In the genomic region with DNA sequence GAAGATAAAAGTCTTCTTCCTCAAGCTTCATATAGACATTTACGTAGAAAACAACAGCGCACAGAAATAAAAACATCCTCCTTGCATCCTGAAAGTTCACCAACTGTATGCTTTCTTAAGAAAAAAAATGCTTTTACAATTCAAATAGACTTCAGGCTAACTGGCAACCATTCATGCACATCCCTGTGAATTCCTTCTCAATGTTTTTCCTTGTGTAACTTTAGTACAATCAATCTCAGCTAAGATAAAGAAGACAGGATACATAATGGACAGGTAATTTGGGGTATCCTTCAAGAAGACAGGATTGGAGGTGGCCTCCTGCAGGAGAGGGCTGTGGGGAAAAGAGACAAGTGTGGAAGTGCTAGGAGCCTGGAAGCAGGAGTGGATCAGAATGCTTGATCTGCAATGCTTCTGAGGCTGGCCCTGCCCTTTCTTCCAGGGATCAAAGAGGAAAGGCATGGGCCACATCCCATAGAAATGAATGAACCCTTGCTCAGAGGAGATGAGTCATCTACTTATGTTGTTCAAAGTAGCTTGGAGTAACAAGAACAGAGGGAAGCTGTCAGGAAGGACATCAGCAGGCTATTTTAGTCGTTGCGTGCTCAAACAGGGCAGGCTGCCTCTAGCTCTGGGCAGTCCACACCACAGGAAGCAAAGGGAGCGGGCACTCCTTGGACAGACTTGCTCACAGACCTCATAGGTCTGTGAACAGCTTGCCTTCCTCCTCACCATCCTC, we compare ENCODE assay signal across 9 cellular contexts.
DNase-seq lines count a peak whose midpoint lies in the region; ATAC-seq, FAIRE-seq and TF ChIP-seq lines count a peak whose summit lies in the region.
"Had no signal": no experiment of that assay in that cellular context is flagged by ENCODE, and none has a peak within 500 bp of the region (broad histone marks: within the 10 kb centered on the region; RNA-seq: fewer than 3 reads in every experiment).

No MANE protein-coding gene starts in this region.

- H3K4me3 ChIP-seq in suprapubic skin = no peak overlapping the region

- H3K27ac ChIP-seq in suprapubic skin = no peak overlapping the region
- H3K27ac ChIP-seq: VCaP had no signal

- ATAC-seq in Right ventricle myocardium superior (ENCODE audit: poor library complexity) = peak; percentile 91
- no peak for ATAC-seq in HG03469 (IDR thresholded peaks at IDR 0.05; ENCODE audit: unreplicated experiment)

- FAIRE-seq in GM12891 (lab: Jason Lieb, UNC) = peak; percentile 9

- DNase-seq in GM12891 (ENCODE audit: insufficient read length, low spot score) (no peak), SK-MEL-5 (ENCODE audit: low read depth, low spot score) (peak; percentile 97), Right ventricle myocardium superior (peak; percentile 57), pulmonary artery endothelial cell (ENCODE audit: low read depth, low spot score) (peak; percentile 85), GM19240 (ENCODE audit: insufficient read length, low spot score) (no peak), suprapubic skin (ENCODE audit: low spot score in 2 of 2) (no peak)
- no peak for DNase-seq in activated CD8-positive, alpha-beta memory T cell treated with anti-CD3 and anti-CD28 coated beads for 24 hours

- H3K4me1 ChIP-seq in suprapubic skin = peaks cover 32% of the 10 kb centered on the region

- no peak for TF ChIP-seq CTCF in suprapubic skin (IDR thresholded peaks at IDR 0.05)

- no peak for TF ChIP-seq EP300 in suprapubic skin (IDR thresholded peaks at IDR 0.05)

- TF ChIP-seq POLR2A in GM12891 (IDR thresholded peaks at IDR 0.05; ENCODE audit: low read depth, low read length) (no peak), suprapubic skin (IDR thresholded peaks at IDR 0.05) (no peak)

- no peaks in the 10 kb centered on the region for H3K36me3 ChIP-seq in suprapubic skin

- 54% methylated on average over 5 of the region's 5 CpGs for WGBS in suprapubic skin

- in situ Hi-C loops in SK-MEL-5 (cut with HindIII; ENCODE audit: low pct_unique_long_range_greater_than_20kb, low sequenced_read_pairs) = no loop called here

- intact Hi-C loops in Right ventricle myocardium superior (cut with DNase I) = no loop called here

- H3K9me3 ChIP-seq in suprapubic skin = no peaks in the 10 kb centered on the region

- H3K27me3 ChIP-seq in suprapubic skin = no peaks in the 10 kb centered on the region

TF ChIP-seq in GM12891, 5 proteins besides CTCF, POLR2A, EP300 and RAD21:
- no peak for TF ChIP-seq SPI1 (IDR thresholded peaks at IDR 0.05; ENCODE audit: low read depth, low read length)
- TF ChIP-seq POLR2AphosphoS5 (IDR thresholded peaks at IDR 0.05; ENCODE audit: low read depth, low read length) = no peak

Comparison
In these comparisons a context has a peak if more than half of its experiments do, and no peak if none do; other contexts are left out.
1. DNase-seq: peak in SK-MEL-5 (single experiment), Right ventricle myocardium superior (single experiment) and pulmonary artery endothelial cell (single experiment); none in GM12891 (single experiment), GM19240 (single experiment), suprapubic skin (0 of 2) and activated CD8-positive, alpha-beta memory T cell treated with anti-CD3 and anti-CD28 coated beads for 24 hours (single experiment).